ENCODE assay signal across 14 cellular contexts in genomic region chr2:81389203-81389602, GRCh38.
DNase-seq lines count a peak whose midpoint lies in the region; ATAC-seq and TF ChIP-seq lines count a peak whose summit lies in the region.
"Had no signal": no experiment of that assay in that cellular context is flagged by ENCODE, and none has a peak within 500 bp of the region (broad histone marks: within the 10 kb centered on the region; RNA-seq: fewer than 3 reads in every experiment).

No MANE protein-coding gene starts in this region.

- no peak for ATAC-seq in HCT116
- no peak for ATAC-seq in RWPE2 (ENCODE audit: low read depth)
- ATAC-seq in aorta (ENCODE audit: low FRiP score), result no peak

- BruUV-seq in HCT116 (replicated peaks; lab: Mats Ljungman, UMichigan), result no TSS peak

- H3K27ac ChIP-seq in HCT116 (ENCODE audit: low read depth, low read length) (no peak overlapping the region), RWPE2 (ENCODE audit: poor library complexity, severe bottlenecking) (no peak overlapping the region), aorta (ENCODE audit: low read depth in 1 of 2, low read length in 2 of 2) (no peak overlapping the region)
- H3K27ac ChIP-seq: brain microvascular endothelial cell had no signal

- DNase-seq in DMS53 (lab: John Stamatoyannopoulos, UW) (peak; percentile 52), DMS53 treated with DMSO at 0.1 percent for 48 hours (lab: John Stamatoyannopoulos, UW; ENCODE audit: unreplicated experiment) (no peak), HCT116 (ENCODE audit: low read depth, low spot score) (peak; percentile 7), RWPE2 (ENCODE audit: low spot score) (no peak), iris pigment epithelial cell (ENCODE audit: low read depth) (peak; percentile 1), aorta (no peak), NCI-H2171 (lab: John Stamatoyannopoulos, UW) (no peak), ureter (ENCODE audit: low spot score) (no peak)
- DNase-seq: activated gamma-delta T cell treated with Interleukin-2 at 50 U/mL for 16 hours; brain microvascular endothelial cell; COR-L47; effector CD4-positive, alpha-beta T cell; NCI-H1105 treated with DMSO at 0.1 percent for 48 hours; NCI-H446 treated with DMSO at 0.1 percent for 48 hours had no signal

- intact Hi-C loops in HCT116 (cut with micrococcal nuclease) (no loop called here), aorta (cut with DNase I) (no loop called here)

- H3K36me3 ChIP-seq in HCT116 (ENCODE audit: control insufficient read depth in 1 of 2, insufficient read depth in 2 of 2, low read length in 2 of 2), result no peaks in the 10 kb centered on the region
- H3K36me3 ChIP-seq in RWPE2 (ENCODE audit: low read depth), result no peaks in the 10 kb centered on the region
- H3K36me3 ChIP-seq in aorta (ENCODE audit: control insufficient read depth in 1 of 2, insufficient read depth in 2 of 2, low read length in 1 of 2), result no peaks in the 10 kb centered on the region
- H3K36me3 ChIP-seq: brain microvascular endothelial cell had no signal

- peak in 2 of 3 experiments; percentile 29 to 65; a peak in 4 of 6 replicates for TF ChIP-seq CTCF in HCT116 (IDR thresholded peaks at IDR 0.05 in 2 of 3, conservative IDR thresholded peaks at IDR 0.05 in 1 of 3; ENCODE audit: borderline replicate concordance in 1 of 3, insufficient read depth in 1 of 3, low read depth in 2 of 3, low read length in 2 of 3)
- TF ChIP-seq CTCF in RWPE2 (IDR thresholded peaks at IDR 0.05; ENCODE audit: poor library complexity, severe bottlenecking), result peak; percentile 20

- peak; percentile 32; the same call in 1 of the 2 replicates for TF ChIP-seq RAD21 in HCT116 (IDR thresholded peaks at IDR 0.05; ENCODE audit: low read depth)

- no peaks in the 10 kb centered on the region for H3K79me2 ChIP-seq in HCT116 (ENCODE audit: insufficient read depth, low read length)

- CTCF ChIA-PET in HCT116 (lab: Charles Lee), result no interaction called here

- H3K9me3 ChIP-seq in HCT116 (ENCODE audit: control insufficient read depth in 1 of 2, insufficient read depth in 1 of 2, low read depth in 1 of 2, low read length in 2 of 2) (peaks cover 0 to 6% of the 10 kb centered on the region in 2 experiments; a peak in 2 of 4 replicates), RWPE2 (ENCODE audit: severe bottlenecking) (no peaks in the 10 kb centered on the region), aorta (ENCODE audit: control insufficient read depth, low read length) (no peaks in the 10 kb centered on the region)

- POLR2A ChIA-PET in HCT116 (lab: Charles Lee), result no interaction called here

- no peak overlapping the region for H3K4me2 ChIP-seq in HCT116 (ENCODE audit: low read length)

- H3K4me3 ChIP-seq in HCT116 (replicated peaks in 1 of 2; ENCODE audit: low read depth in 1 of 2, low read length in 2 of 2), result no peak overlapping the region
- no peak overlapping the region for H3K4me3 ChIP-seq in RWPE2 (ENCODE audit: severe bottlenecking)
- H3K4me3 ChIP-seq in aorta (ENCODE audit: low read length in 2 of 2), result no peak overlapping the region

- H3K9me2 ChIP-seq in HCT116 (ENCODE audit: insufficient read depth), result no peaks in the 10 kb centered on the region

- TF ChIP-seq POLR2A in HCT116 (IDR thresholded peaks at IDR 0.05; ENCODE audit: borderline replicate concordance, extremely low read depth, insufficient read depth, insufficient read length), result no peak

- H3K27me3 ChIP-seq in HCT116 (ENCODE audit: insufficient read depth, low read length), result no peaks in the 10 kb centered on the region
- H3K27me3 ChIP-seq in RWPE2 (ENCODE audit: insufficient read depth, poor library complexity, severe bottlenecking), result no peaks in the 10 kb centered on the region
- H3K27me3 ChIP-seq in aorta (ENCODE audit: control insufficient read depth in 1 of 2, insufficient read depth in 2 of 2, low read length in 1 of 2), result no peaks in the 10 kb centered on the region
- H3K27me3 ChIP-seq: brain microvascular endothelial cell had no signal

- RAD21 ChIA-PET in HCT116 (lab: Charles Lee; ENCODE audit: low non-redundant PET in 1 of 2, low total read pairs in 2 of 2, uncharacterized antibody in 2 of 2, unreplicated experiment in 2 of 2), result no interaction called here

- 67 to 77% methylated on average over 3 of the region's 3 CpGs for WGBS in aorta, 2 donors

- H3K4me1 ChIP-seq in HCT116 (ENCODE audit: control insufficient read depth in 1 of 2, insufficient read depth in 2 of 2, low read length in 2 of 2) (no peaks in the 10 kb centered on the region), RWPE2 (ENCODE audit: insufficient read depth, poor library complexity, severe bottlenecking) (no peaks in the 10 kb centered on the region), aorta (ENCODE audit: control insufficient read depth in 1 of 2, insufficient read depth in 2 of 2, low read length in 2 of 2) (no peaks in the 10 kb centered on the region)

- no peak overlapping the region for H3K9ac ChIP-seq in HCT116 (ENCODE audit: low read length)

- H4K20me1 ChIP-seq in HCT116 (ENCODE audit: insufficient read depth), result no peaks in the 10 kb centered on the region

- no peak overlapping the region for H2AFZ ChIP-seq in HCT116 (ENCODE audit: low read depth, low read length, poor library complexity, severe bottlenecking)

TF ChIP-seq in HCT116, 20 proteins besides CTCF, POLR2A, EP300 and RAD21:
- TF ChIP-seq TCF7L2 (IDR thresholded peaks at IDR 0.05; ENCODE audit: borderline replicate concordance, extremely low read depth, insufficient read depth, insufficient read length) (no peak), SRF (IDR thresholded peaks at IDR 0.05; ENCODE audit: low read depth) (no peak), EZH2phosphoT487 (IDR thresholded peaks at IDR 0.05; ENCODE audit: borderline replicate concordance) (no peak), ZNF274 (IDR thresholded peaks at IDR 0.05; ENCODE audit: low read depth, low read length) (no peak), ATF3 (IDR thresholded peaks at IDR 0.05) (no peak), POLR2AphosphoS5 (IDR thresholded peaks at IDR 0.05; ENCODE audit: low read depth, low read length) (no peak), YY1 (IDR thresholded peaks at IDR 0.05; ENCODE audit: extremely low read depth, insufficient replicate concordance, low read depth, low read length) (no peak), EZH2 (IDR thresholded peaks at IDR 0.05) (no peak), FOSL1 (IDR thresholded peaks at IDR 0.05; ENCODE audit: low read depth) (no peak), ZFX (IDR thresholded peaks at IDR 0.05) (no peak), MAX (IDR thresholded peaks at IDR 0.05) (no peak), REST (IDR thresholded peaks at IDR 0.05; ENCODE audit: low read depth) (no peak), ZBTB33 (IDR thresholded peaks at IDR 0.05; ENCODE audit: extremely low read depth, insufficient replicate concordance, low read length) (no peak), CBX3 (IDR thresholded peaks at IDR 0.05; ENCODE audit: low read depth) (no peak)
TF ChIP-seq in HCT116: peak in this region for 0.

Comparison
In these comparisons a context has a peak if more than half of its experiments do, and no peak if none do; other contexts are left out.
1. DNase-seq: peak in DMS53 (single experiment), HCT116 (single experiment) and iris pigment epithelial cell (single experiment); none in DMS53 treated with DMSO at 0.1 percent for 48 hours (single experiment), RWPE2 (single experiment), aorta (0 of 2), NCI-H2171 (single experiment) and ureter (single experiment).